In genomic region chr15:100818927-100819326, GRCh38 we compare ENCODE assay signal across 18 cellular contexts.
DNase-seq lines count a peak whose midpoint lies in the region; ATAC-seq and TF ChIP-seq lines count a peak whose summit lies in the region.
"Had no signal": no experiment of that assay in that cellular context is flagged by ENCODE, and none has a peak within 500 bp of the region (broad histone marks: within the 10 kb centered on the region; RNA-seq: fewer than 3 reads in every experiment).

No MANE protein-coding gene starts in this region.

- ATAC-seq in GM21528 (IDR thresholded peaks at IDR 0.05; ENCODE audit: low FRiP score, unreplicated experiment) (no peak), right lobe of liver (no peak)
- ATAC-seq: esophagus mucosa; stimulated activated memory B cell treated with anti-CD40 and anti-IgM and Interleukin-4, amounts not matched to agents 10 μg/mL and 1 μg/mL and 100 μg/mL, for 72 hours had no signal

- CTCF ChIA-PET in AG04450 (lab: Charles Lee): no interaction called here

- no peaks in the 10 kb centered on the region for H3K79me2 ChIP-seq in GM23248 (ENCODE audit: insufficient read depth)

- no peaks in the 10 kb centered on the region for H3K4me1 ChIP-seq in GM23248 (ENCODE audit: insufficient read depth)
- H3K4me1 ChIP-seq in right lobe of liver: no peaks in the 10 kb centered on the region
- H3K4me1 ChIP-seq: left ventricle myocardium inferior, transverse colon had no signal

- DNase-seq in AG04450 (ENCODE audit: low read depth, low spot score) (peak; percentile 20), GM23248 (peak; percentile 44), amniotic epithelial cell (ENCODE audit: low read depth) (peak; percentile 44), fibroblast of the conjunctiva (ENCODE audit: low read depth) (peak; percentile 40), activated gamma-delta T cell (lab: John Stamatoyannopoulos, UW) (no peak), CD1c-positive myeloid dendritic cell (ENCODE audit: extremely low spot score) (no peak), right lobe of liver (no peak)
- DNase-seq: activated CD4-positive, alpha-beta memory T cell treated with anti-CD3 and anti-CD28 coated beads, Interleukin-2, amount 10 ng/mL, durations not matched to agents 7 days and 5 days; left ventricle myocardium inferior; MG63; NCI-H187 treated with DMSO at 0.1 percent for 48 hours; NCI-H524 treated with DMSO at 0.1 percent for 48 hours; transverse colon had no signal

- H3K9ac ChIP-seq in GM23248: no peak overlapping the region

- H3K4me3 ChIP-seq in AG04450 (ENCODE audit: low read depth, low read length): no peak overlapping the region
- no peak overlapping the region for H3K4me3 ChIP-seq in GM23248
- H3K4me3 ChIP-seq in right lobe of liver: no peak overlapping the region
- H3K4me3 ChIP-seq: dorsolateral prefrontal cortex, left ventricle myocardium inferior, MG63, smooth muscle cell, transverse colon had no signal

- H3K27ac ChIP-seq in AG04450 (ENCODE audit: low read depth, low read length) (no peak overlapping the region), GM23248 (no peak overlapping the region), right lobe of liver (no peak overlapping the region)
- H3K27ac ChIP-seq: dorsolateral prefrontal cortex, left ventricle myocardium inferior, transverse colon had no signal

- in situ Hi-C loops in GM23248 (cut with MboI): no loop called here

- POLR2A ChIA-PET in AG04450 (lab: Yijun Ruan, JAX): no interaction called here

- no peaks in the 10 kb centered on the region for H3F3A ChIP-seq in GM23248 (ENCODE audit: insufficient read depth)

- WGBS in GM23248 (ENCODE audit: low coverage in 1 of 2, low lambda C conversion rate in 2 of 2, missing lambda C conversion rate in 2 of 2), 2 experiments: 51 to 56% methylated on average over 3 of the region's 3 CpGs
- WGBS in right lobe of liver (ENCODE audit: insufficient coverage, low coverage, low lambda C conversion rate, missing lambda C conversion rate): 41% methylated on average over 3 of the region's 3 CpGs

- intact Hi-C loops in right lobe of liver (cut with DNase I): no loop called here

- H4K20me1 ChIP-seq in GM23248 (ENCODE audit: insufficient read depth): no peaks in the 10 kb centered on the region

- H3K27me3 ChIP-seq in AG04450 (ENCODE audit: control insufficient read depth, insufficient read depth, low read length): peaks cover 2% of the 10 kb centered on the region
- no peaks in the 10 kb centered on the region for H3K27me3 ChIP-seq in GM23248 (replicated peaks; ENCODE audit: insufficient read depth)
- no peaks in the 10 kb centered on the region for H3K27me3 ChIP-seq in right lobe of liver
- H3K27me3 ChIP-seq: MG63, transverse colon had no signal

- no peak overlapping the region for H2AFZ ChIP-seq in GM23248

- no peak for TF ChIP-seq POLR2A in right lobe of liver (IDR thresholded peaks at IDR 0.05)

- no peaks in the 10 kb centered on the region for H3K9me2 ChIP-seq in GM23248 (ENCODE audit: insufficient read depth)

- H3K36me3 ChIP-seq in GM23248 (ENCODE audit: low read depth) (no peaks in the 10 kb centered on the region), right lobe of liver (no peaks in the 10 kb centered on the region)
- H3K36me3 ChIP-seq: left ventricle myocardium inferior, MG63, transverse colon had no signal

- H3K9me3 ChIP-seq in AG04450 (ENCODE audit: control insufficient read depth, insufficient read depth, low read length) (peaks cover 3% of the 10 kb centered on the region; the same call in 1 of the 2 replicates), GM23248 (ENCODE audit: low read depth) (no peaks in the 10 kb centered on the region), right lobe of liver (peaks cover 0 to 7% (median 0%) of the 10 kb centered on the region in 4 donors)

- no peak overlapping the region for H3K4me2 ChIP-seq in GM23248 (ENCODE audit: unreplicated experiment)
- H3K4me2 ChIP-seq: smooth muscle cell had no signal

- no peak for TF ChIP-seq CTCF in AG04450 (IDR thresholded peaks at IDR 0.05; ENCODE audit: low read depth, low read length)
- TF ChIP-seq CTCF in right lobe of liver (IDR thresholded peaks at IDR 0.05): no peak

Comparison
In these comparisons a context has a peak if more than half of its experiments do, and no peak if none do; other contexts are left out.
1. DNase-seq: peak in AG04450 (single experiment), GM23248 (single experiment), amniotic epithelial cell (single experiment) and fibroblast of the conjunctiva (single experiment); none in activated gamma-delta T cell (single experiment), CD1c-positive myeloid dendritic cell (single experiment) and right lobe of liver (0 of 3).